In genomic region chr19:36214388-36215275, GRCh38 we compare ENCODE assay signal across 8 cellular contexts. TPM values are rescaled to one million over a fixed set of nuclear protein-coding genes. Genes with fewer than 3 reads are reported as not detected.
DNase-seq lines count a peak whose midpoint lies in the region; ATAC-seq and TF ChIP-seq lines count a peak whose summit lies in the region.

ZNF146 (plus strand) TSS chr19:36215106; CDS start chr19:36236441, 21,335 bp downstream.
ZNF565 (minus strand) TSS chr19:36214665; CDS start chr19:36201985, 12,680 bp downstream.

- H4K20me1 ChIP-seq in MM.1S (ENCODE audit: insufficient read depth, low read length): no peaks in the 10 kb centered on the region

- peak within 1 kb of the TSS; percentile 99 for H2AFZ ChIP-seq in MM.1S (ENCODE audit: low read length)

- H3K27me3 ChIP-seq in MM.1S (replicated peaks; ENCODE audit: insufficient read depth, low read length) (no peaks in the 10 kb centered on the region), foreskin keratinocyte (no peaks in the 10 kb centered on the region), stomach (no peaks in the 10 kb centered on the region)

- TF ChIP-seq EP300 in stomach (IDR thresholded peaks at IDR 0.05): no peak

- peaks cover 9% of the 10 kb centered on the region for H3K36me3 Mint-ChIP-seq in neural crest cell (ENCODE audit: low read depth)

- TF ChIP-seq CTCF in MM.1S (IDR thresholded peaks at IDR 0.05; ENCODE audit: low read length) (no peak), foreskin keratinocyte (conservative IDR thresholded peaks at IDR 0.05) (no peak), neural crest cell (conservative IDR thresholded peaks at IDR 0.05) (no peak), stomach (IDR thresholded peaks at IDR 0.05) (peak in 3 of 7 experiments; percentile 3 to 39 (median 25))

- H3K27ac ChIP-seq in MM.1S (ENCODE audit: low read length) (peak within 1 kb of the TSS; percentile 63; the same call in 1 of the 2 replicates), foreskin keratinocyte (peak within 1 kb of the TSS; percentile 58), stomach (peak within 1 kb of the TSS; percentile 87 to 97 (median 94))

- H3K9ac ChIP-seq in MM.1S (ENCODE audit: low read length): peak within 1 kb of the TSS; percentile 86

- DNase-seq in GDM1 (lab: John Stamatoyannopoulos, UW): peak; percentile 96
- DNase-seq in HCEC 1CT: peak; percentile 99
- peak; percentile 99 for DNase-seq in MM.1S
- DNase-seq in SHP77 (lab: John Stamatoyannopoulos, UW): peak; percentile 97 to 98
- peak; percentile 91 for DNase-seq in activated gamma-delta T cell (lab: John Stamatoyannopoulos, UW)
- peak; percentile 97 to 98 for DNase-seq in foreskin keratinocyte
- peak; percentile 94 for DNase-seq in neural crest cell (ENCODE audit: low read depth, low spot score)
- DNase-seq in stomach: peak; percentile 97

- H3K4me3 ChIP-seq in MM.1S (ENCODE audit: low read length): peak within 1 kb of the TSS; percentile 79
- peak within 1 kb of the TSS; percentile 70 to 86 (median 80) for H3K4me3 ChIP-seq in stomach

- H3K4me2 ChIP-seq in MM.1S (ENCODE audit: low read depth, low read length): peak within 1 kb of the TSS; percentile 99

- peak in 2 of 4 donors; percentile 46 to 76 for TF ChIP-seq POLR2A in stomach (IDR thresholded peaks at IDR 0.05)

- H3K4me3 Mint-ChIP-seq in neural crest cell: no peak within 1 kb of the TSS

- H3F3A ChIP-seq in MM.1S (ENCODE audit: insufficient read depth, low read length): no peaks in the 10 kb centered on the region

- H3K4me1 Mint-ChIP-seq in neural crest cell: peaks cover 20% of the 10 kb centered on the region

- 0 to 1% (median 0%) methylated on average over 26 to 73 of the region's 73 CpGs for WGBS in stomach, 5 donors

- H3K9me3 Mint-ChIP-seq in neural crest cell: no peaks in the 10 kb centered on the region

- intact Hi-C loops in stomach (cut with DNase I; ENCODE audit: low total_unique reads): no loop called here

- H3K27ac Mint-ChIP-seq in neural crest cell (ENCODE audit: unreplicated experiment): peak within 1 kb of the TSS; percentile 96

- H3K36me3 ChIP-seq in MM.1S (replicated peaks; ENCODE audit: insufficient read depth, low read length): peaks cover 6% of the 10 kb centered on the region
- H3K36me3 ChIP-seq in stomach: peaks cover 0 to 17% (median 15%) of the 10 kb centered on the region in 4 donors

- peaks cover 47% of the 10 kb centered on the region for H3K79me2 ChIP-seq in MM.1S (ENCODE audit: low read length)

- H3K4me1 ChIP-seq in MM.1S (ENCODE audit: low read length): peaks cover 4% of the 10 kb centered on the region; the same call in 1 of the 2 replicates
- H3K4me1 ChIP-seq in foreskin keratinocyte: peaks cover 4% of the 10 kb centered on the region
- peaks cover 13 to 57% (median 38%) of the 10 kb centered on the region in 4 donors for H3K4me1 ChIP-seq in stomach

- no peaks in the 10 kb centered on the region for H3K9me2 ChIP-seq in MM.1S (replicated peaks; ENCODE audit: insufficient read depth, low read length)

- no peaks in the 10 kb centered on the region for H3K27me3 Mint-ChIP-seq in neural crest cell (ENCODE audit: low read depth)

- ATAC-seq in foreskin keratinocyte: peak; percentile 94

- H3K9me3 ChIP-seq in MM.1S (replicated peaks; ENCODE audit: insufficient read depth, low read length) (no peaks in the 10 kb centered on the region), stomach (no peaks in the 10 kb centered on the region)

RNA-seq across cellular contexts. Expression of gene ZNF146, which starts in this region (rescaled TPM):
- total RNA-seq in foreskin keratinocyte (82.1 and 85.5 TPM in 2 replicates), neural crest cell (88.0 and 90.5 TPM in 2 replicates), stomach (100 to 1,000 TPM in 1 of 5 donors, 10 to 100 TPM in 3, 1 to 10 TPM in 1; 8.7 to 108 (median 63.5) TPM)
- polyA plus RNA-seq in foreskin keratinocyte (21.6 and 26.7 TPM in 2 replicates), stomach (10 to 100 TPM; 19.2 to 24.7 (median 22.2) TPM)

RNA-seq across cellular contexts. Expression of gene ZNF565, which starts in this region (rescaled TPM):
- total RNA-seq in foreskin keratinocyte: 2.2 and 2.3 TPM in 2 replicates
- 1.00 and 1.1 TPM in 2 replicates for polyA plus RNA-seq in foreskin keratinocyte
- 5.6 and 6.6 TPM in 2 replicates for total RNA-seq in neural crest cell
- 10 to 100 TPM in 1 of 5 donors, 1 to 10 TPM in 3, under 1 TPM in 1; 0.45 to 16.3 (median 2.3) TPM for total RNA-seq in stomach
- 1 to 10 TPM; 2.1 to 3.4 (median 2.3) TPM for polyA plus RNA-seq in stomach

Comparison
In these comparisons a context has a peak if more than half of its experiments do, and no peak if none do; other contexts are left out.
1. Peak in every context shown above with its lines: DNase-seq, ATAC-seq, H3K4me3 ChIP-seq and H3K27ac ChIP-seq.